9 cellular contexts compared by ENCODE assay signal in genomic region chr6:44076366-44077200, GRCh38. TPM values are rescaled to one million over a fixed set of nuclear protein-coding genes. Genes with fewer than 3 reads are reported as not detected.
DNase-seq lines count a peak whose midpoint lies in the region; ATAC-seq and TF ChIP-seq lines count a peak whose summit lies in the region.
"Had no signal": no experiment of that assay in that cellular context is flagged by ENCODE, and none has a peak within 500 bp of the region (broad histone marks: within the 10 kb centered on the region; RNA-seq: fewer than 3 reads in every experiment).

No MANE protein-coding gene starts in this region.

- TF ChIP-seq CTCF in chondrocyte (IDR thresholded peaks at IDR 0.05) (peak; percentile 24), upper lobe of right lung (IDR thresholded peaks at IDR 0.05) (no peak)

- no peaks in the 10 kb centered on the region for H3K9me3 Mint-ChIP-seq in activated CD4-positive, alpha-beta T cell treated with anti-CD3 and anti-CD28 coated beads for 36 hours (ENCODE audit: low read depth)
- no peaks in the 10 kb centered on the region for H3K9me3 Mint-ChIP-seq in chondrocyte (ENCODE audit: low read depth)

- peaks cover 27% of the 10 kb centered on the region for H3K4me1 ChIP-seq in upper lobe of right lung

- no peaks in the 10 kb centered on the region for H3K36me3 Mint-ChIP-seq in activated CD4-positive, alpha-beta T cell treated with anti-CD3 and anti-CD28 coated beads for 36 hours (ENCODE audit: low read depth)
- no peaks in the 10 kb centered on the region for H3K36me3 Mint-ChIP-seq in chondrocyte (ENCODE audit: low read depth)

- peaks cover 17% of the 10 kb centered on the region for H3K4me1 Mint-ChIP-seq in activated CD4-positive, alpha-beta T cell treated with anti-CD3 and anti-CD28 coated beads for 36 hours
- H3K4me1 Mint-ChIP-seq in chondrocyte (ENCODE audit: low read depth): peaks cover 41% of the 10 kb centered on the region

- H3K4me3 ChIP-seq in upper lobe of right lung: no peak overlapping the region
- H3K4me3 ChIP-seq: lung had no signal

- no peak overlapping the region for H3K4me3 Mint-ChIP-seq in activated CD4-positive, alpha-beta T cell treated with anti-CD3 and anti-CD28 coated beads for 36 hours
- no peak overlapping the region for H3K4me3 Mint-ChIP-seq in chondrocyte (ENCODE audit: unreplicated experiment)

- peaks cover 7% of the 10 kb centered on the region for H3K27me3 ChIP-seq in upper lobe of right lung

- POLR2A ChIA-PET in activated CD4-positive, alpha-beta T cell treated with anti-CD3 and anti-CD28 coated beads for 36 hours (lab: Charles Lee): no interaction called here

- H3K27ac Mint-ChIP-seq in activated CD4-positive, alpha-beta T cell treated with anti-CD3 and anti-CD28 coated beads for 36 hours: no peak overlapping the region
- no peak overlapping the region for H3K27ac Mint-ChIP-seq in chondrocyte (ENCODE audit: unreplicated experiment)

- no peaks in the 10 kb centered on the region for H3K9me3 ChIP-seq in upper lobe of right lung

- intact Hi-C loops in activated CD4-positive, alpha-beta T cell treated with anti-CD3 and anti-CD28 coated beads for 36 hours (cut with DNase I, micrococcal nuclease): loop anchor here in 1 of 2 experiments (10.0 kb wide), 1 partner anchor 622 kb away; the partner anchor contains the start of gene DLK2
- intact Hi-C loops in upper lobe of right lung (cut with DNase I): loop anchor here (5.0 kb wide), 1 partner anchor 309 kb away; no protein-coding TSS in a partner anchor

- H3K36me3 ChIP-seq in upper lobe of right lung: no peaks in the 10 kb centered on the region

- CTCF ChIA-PET in activated CD4-positive, alpha-beta T cell treated with anti-CD3 and anti-CD28 coated beads for 36 hours (lab: Charles Lee): interaction anchor here (0.8 to 3.7 kb wide), 4 partner anchors 10 to 351 kb away, joined by 3 to 37 read pairs (median 10); no protein-coding TSS in a partner anchor

- peak; percentile 54 for DNase-seq in activated CD4-positive, alpha-beta T cell treated with anti-CD3 and anti-CD28 coated beads for 36 hours
- no peak for DNase-seq in activated CD4-positive, alpha-beta T cell treated with anti-CD3 and anti-CD28 coated beads for 48 hours
- no peak for DNase-seq in chondrocyte (ENCODE audit: low spot score)
- peak; percentile 76 for DNase-seq in left lobe of liver (ENCODE audit: low spot score)
- DNase-seq in upper lobe of right lung: peak; percentile 78
- no peak for DNase-seq in SK-N-DZ (ENCODE audit: low spot score)

- peaks cover 9% of the 10 kb centered on the region for H3K27me3 Mint-ChIP-seq in activated CD4-positive, alpha-beta T cell treated with anti-CD3 and anti-CD28 coated beads for 36 hours
- no peaks in the 10 kb centered on the region for H3K27me3 Mint-ChIP-seq in chondrocyte (ENCODE audit: low read depth)

- no peak overlapping the region for H3K27ac ChIP-seq in upper lobe of right lung

- ATAC-seq in activated CD4-positive, alpha-beta T cell treated with anti-CD3 and anti-CD28 coated beads for 36 hours: no peak
- ATAC-seq in left lobe of liver: peak; percentile 37
- ATAC-seq in upper lobe of right lung: no peak
- no peak for ATAC-seq in GM21528 (IDR thresholded peaks at IDR 0.05; ENCODE audit: low FRiP score, unreplicated experiment)
- no peak for ATAC-seq in HG03354 (IDR thresholded peaks at IDR 0.05; ENCODE audit: poor library complexity, severe bottlenecking, unreplicated experiment)

RNA-seq across cellular contexts. Expression of gene MRPL14, which starts 50.7 kb away (rescaled TPM):
- 10 to 100 TPM; 29.5 to 43.3 TPM for total RNA-seq in activated CD4-positive, alpha-beta T cell treated with anti-CD3 and anti-CD28 coated beads for 36 hours
- total RNA-seq in chondrocyte (35.1 to 38.7 TPM (median 35.5 TPM) in 3 replicates), left lobe of liver (35.3 TPM), upper lobe of right lung (94.1 TPM)
- 148 and 163 TPM in 2 replicates for polyA plus RNA-seq in SK-N-DZ (2014; cell fraction: cytosol; rRNA removed)
- 62.7 and 112 TPM in 2 replicates for polyA plus RNA-seq in SK-N-DZ (2014; cell fraction: nucleus; rRNA removed)

RNA-seq across cellular contexts. Expression of gene TMEM63B, which starts 50.8 kb away (rescaled TPM):
- 10 to 100 TPM; 10.9 to 15.2 TPM for total RNA-seq in activated CD4-positive, alpha-beta T cell treated with anti-CD3 and anti-CD28 coated beads for 36 hours
- total RNA-seq in chondrocyte: 36.2 to 40.7 TPM (median 40.3 TPM) in 3 replicates
- 38.0 TPM for total RNA-seq in left lobe of liver
- 119 TPM for total RNA-seq in upper lobe of right lung
- 19.2 and 19.9 TPM in 2 replicates for polyA plus RNA-seq in SK-N-DZ (2014; cell fraction: cytosol; rRNA removed)
- polyA plus RNA-seq in SK-N-DZ (2014; cell fraction: nucleus; rRNA removed): 29.5 and 38.4 TPM in 2 replicates

Comparison
In these comparisons a context has a peak if more than half of its experiments do, and no peak if none do; other contexts are left out.
1. DNase-seq: peak in activated CD4-positive, alpha-beta T cell treated with anti-CD3 and anti-CD28 coated beads for 36 hours (single experiment), left lobe of liver (single experiment) and upper lobe of right lung (single experiment); none in activated CD4-positive, alpha-beta T cell treated with anti-CD3 and anti-CD28 coated beads for 48 hours (single experiment), chondrocyte (single experiment) and SK-N-DZ (single experiment).